9 cellular contexts compared by ENCODE assay signal in the genomic region with DNA sequence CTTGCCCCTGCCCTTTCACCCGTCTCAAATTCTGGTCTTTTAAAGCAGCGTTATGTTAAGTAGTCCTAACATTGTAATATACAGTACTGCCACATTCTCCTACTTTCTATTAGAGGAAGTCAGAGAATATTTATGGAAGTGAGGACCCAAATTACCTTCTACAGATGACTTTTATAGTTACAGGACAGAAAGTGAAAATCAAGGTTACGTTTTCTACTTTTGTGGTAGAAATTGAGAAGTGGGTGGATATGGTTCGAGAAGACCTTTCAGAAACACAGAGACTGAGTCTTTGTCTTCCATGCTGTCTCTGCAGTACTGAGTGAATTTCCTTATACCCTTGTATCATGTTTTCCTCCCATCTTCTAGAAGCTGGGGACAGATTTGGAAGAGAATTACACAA. TPM values are rescaled to one million over a fixed set of nuclear protein-coding genes. Genes with fewer than 3 reads are reported as not detected.
A peak's percentile ranks its signal among the peaks of the same experiment; 100 is the strongest.
DNase-seq lines count a peak whose midpoint lies in the region; ATAC-seq and TF ChIP-seq lines count a peak whose summit lies in the region.
"Had no signal": no experiment of that assay in that cellular context is flagged by ENCODE, and none has a peak within 500 bp of the region (broad histone marks: within the 10 kb centered on the region; RNA-seq: fewer than 3 reads in every experiment).

No MANE protein-coding gene starts in this region.

- H3K27ac Mint-ChIP-seq in activated naive CD8-positive, alpha-beta T cell treated with anti-CD3 and anti-CD28 coated beads for 36 hours, result peak overlapping the region; percentile 50
- no peak overlapping the region for H3K27ac Mint-ChIP-seq in activated CD4-positive, alpha-beta memory T cell treated with anti-CD3 and anti-CD28 coated beads, Interleukin-2, amount 10 ng/mL, durations not matched to agents 7 days and 5 days

- TF ChIP-seq CTCF in omental fat pad (IDR thresholded peaks at IDR 0.05), result no peak

- peaks cover 45% of the 10 kb centered on the region for H3K4me1 Mint-ChIP-seq in activated naive CD8-positive, alpha-beta T cell treated with anti-CD3 and anti-CD28 coated beads for 36 hours
- H3K4me1 Mint-ChIP-seq in activated CD4-positive, alpha-beta memory T cell treated with anti-CD3 and anti-CD28 coated beads, Interleukin-2, amount 10 ng/mL, durations not matched to agents 7 days and 5 days, result peaks cover 22% of the 10 kb centered on the region

- peaks cover 40% of the 10 kb centered on the region for H3K36me3 Mint-ChIP-seq in activated naive CD8-positive, alpha-beta T cell treated with anti-CD3 and anti-CD28 coated beads for 36 hours
- H3K36me3 Mint-ChIP-seq in activated CD4-positive, alpha-beta memory T cell treated with anti-CD3 and anti-CD28 coated beads, Interleukin-2, amount 10 ng/mL, durations not matched to agents 7 days and 5 days (ENCODE audit: low read depth), result peaks cover 52% of the 10 kb centered on the region

- CTCF ChIA-PET in activated CD4-positive, alpha-beta memory T cell treated with anti-CD3 and anti-CD28 coated beads, Interleukin-2, amount 10 ng/mL, durations not matched to agents 7 days and 5 days (lab: Charles Lee), result interaction anchor here (0.7 to 1.2 kb wide), 2 partner anchors 9 to 10 kb away, joined by 3 read pairs; no protein-coding TSS in a partner anchor

- H3K27me3 Mint-ChIP-seq in activated naive CD8-positive, alpha-beta T cell treated with anti-CD3 and anti-CD28 coated beads for 36 hours, result no peaks in the 10 kb centered on the region
- no peaks in the 10 kb centered on the region for H3K27me3 Mint-ChIP-seq in activated CD4-positive, alpha-beta memory T cell treated with anti-CD3 and anti-CD28 coated beads, Interleukin-2, amount 10 ng/mL, durations not matched to agents 7 days and 5 days

- peaks cover 4% of the 10 kb centered on the region for H3K9me3 Mint-ChIP-seq in activated naive CD8-positive, alpha-beta T cell treated with anti-CD3 and anti-CD28 coated beads for 36 hours
- H3K9me3 Mint-ChIP-seq in activated CD4-positive, alpha-beta memory T cell treated with anti-CD3 and anti-CD28 coated beads, Interleukin-2, amount 10 ng/mL, durations not matched to agents 7 days and 5 days, result no peaks in the 10 kb centered on the region

- POLR2A ChIA-PET in activated CD4-positive, alpha-beta memory T cell treated with anti-CD3 and anti-CD28 coated beads, Interleukin-2, amount 10 ng/mL, durations not matched to agents 7 days and 5 days (lab: Charles Lee), result no interaction called here

- no peak for DNase-seq in activated naive CD8-positive, alpha-beta T cell treated with anti-CD3 and anti-CD28 coated beads for 36 hours
- no peak for DNase-seq in NCI-H2171 (lab: John Stamatoyannopoulos, UW)
- DNase-seq in omental fat pad (ENCODE audit: low spot score), result no peak
- no peak for DNase-seq in activated CD4-positive, alpha-beta memory T cell treated with anti-CD3 and anti-CD28 coated beads, Interleukin-2, amount 10 ng/mL, durations not matched to agents 7 days and 5 days
- DNase-seq: effector memory CD4-positive, alpha-beta T cell had no signal

- ATAC-seq in GM18519 (IDR thresholded peaks at IDR 0.05; ENCODE audit: low FRiP score, unreplicated experiment) (peak; percentile 69), GM19468 (IDR thresholded peaks at IDR 0.05; ENCODE audit: extremely low read depth, unreplicated experiment) (peak; percentile 58), HG03045 (IDR thresholded peaks at IDR 0.05; ENCODE audit: unreplicated experiment) (peak; percentile 84), omental fat pad (ENCODE audit: low FRiP score) (no peak), SK-N-SH treated with all-trans-retinoic acid at 6 μM for 48 hours (no peak)

- peak overlapping the region; percentile 22 for H3K4me3 Mint-ChIP-seq in activated naive CD8-positive, alpha-beta T cell treated with anti-CD3 and anti-CD28 coated beads for 36 hours
- no peak overlapping the region for H3K4me3 Mint-ChIP-seq in activated CD4-positive, alpha-beta memory T cell treated with anti-CD3 and anti-CD28 coated beads, Interleukin-2, amount 10 ng/mL, durations not matched to agents 7 days and 5 days

TF ChIP-seq in SK-N-SH treated with all-trans-retinoic acid at 6 μM for 48 hours, 23 proteins besides CTCF, POLR2A, EP300 and RAD21:
- TF ChIP-seq, protein P1, sequence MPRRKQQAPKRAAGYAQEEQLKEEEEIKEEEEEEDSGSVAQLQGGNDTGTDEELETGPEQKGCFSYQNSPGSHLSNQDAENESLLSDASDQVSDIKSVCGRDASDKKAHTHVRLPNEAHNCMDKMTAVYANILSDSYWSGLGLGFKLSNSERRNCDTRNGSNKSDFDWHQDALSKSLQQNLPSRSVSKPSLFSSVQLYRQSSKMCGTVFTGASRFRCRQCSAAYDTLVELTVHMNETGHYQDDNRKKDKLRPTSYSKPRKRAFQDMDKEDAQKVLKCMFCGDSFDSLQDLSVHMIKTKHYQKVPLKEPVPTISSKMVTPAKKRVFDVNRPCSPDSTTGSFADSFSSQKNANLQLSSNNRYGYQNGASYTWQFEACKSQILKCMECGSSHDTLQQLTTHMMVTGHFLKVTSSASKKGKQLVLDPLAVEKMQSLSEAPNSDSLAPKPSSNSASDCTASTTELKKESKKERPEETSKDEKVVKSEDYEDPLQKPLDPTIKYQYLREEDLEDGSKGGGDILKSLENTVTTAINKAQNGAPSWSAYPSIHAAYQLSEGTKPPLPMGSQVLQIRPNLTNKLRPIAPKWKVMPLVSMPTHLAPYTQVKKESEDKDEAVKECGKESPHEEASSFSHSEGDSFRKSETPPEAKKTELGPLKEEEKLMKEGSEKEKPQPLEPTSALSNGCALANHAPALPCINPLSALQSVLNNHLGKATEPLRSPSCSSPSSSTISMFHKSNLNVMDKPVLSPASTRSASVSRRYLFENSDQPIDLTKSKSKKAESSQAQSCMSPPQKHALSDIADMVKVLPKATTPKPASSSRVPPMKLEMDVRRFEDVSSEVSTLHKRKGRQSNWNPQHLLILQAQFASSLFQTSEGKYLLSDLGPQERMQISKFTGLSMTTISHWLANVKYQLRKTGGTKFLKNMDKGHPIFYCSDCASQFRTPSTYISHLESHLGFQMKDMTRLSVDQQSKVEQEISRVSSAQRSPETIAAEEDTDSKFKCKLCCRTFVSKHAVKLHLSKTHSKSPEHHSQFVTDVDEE (CRISPR knock-in tag; IDR thresholded peaks at IDR 0.05), result no peak
- TF ChIP-seq ZNF565 (CRISPR knock-in tag; conservative IDR thresholded peaks at IDR 0.05; ENCODE audit: low read depth) (no peak), ESRRG (CRISPR knock-in tag; IDR thresholded peaks at IDR 0.05) (no peak), ZNF70 (CRISPR knock-in tag; IDR thresholded peaks at IDR 0.05) (no peak), ZC3H10 (CRISPR knock-in tag; IDR thresholded peaks at IDR 0.05) (no peak), TOX (CRISPR knock-in tag; IDR thresholded peaks at IDR 0.05; ENCODE audit: borderline replicate concordance) (no peak), TCF4 (CRISPR knock-in tag; IDR thresholded peaks at IDR 0.05; ENCODE audit: borderline replicate concordance) (no peak), PPARA (CRISPR knock-in tag; IDR thresholded peaks at IDR 0.05; ENCODE audit: borderline replicate concordance) (no peak)
- TF ChIP-seq, protein P2, sequence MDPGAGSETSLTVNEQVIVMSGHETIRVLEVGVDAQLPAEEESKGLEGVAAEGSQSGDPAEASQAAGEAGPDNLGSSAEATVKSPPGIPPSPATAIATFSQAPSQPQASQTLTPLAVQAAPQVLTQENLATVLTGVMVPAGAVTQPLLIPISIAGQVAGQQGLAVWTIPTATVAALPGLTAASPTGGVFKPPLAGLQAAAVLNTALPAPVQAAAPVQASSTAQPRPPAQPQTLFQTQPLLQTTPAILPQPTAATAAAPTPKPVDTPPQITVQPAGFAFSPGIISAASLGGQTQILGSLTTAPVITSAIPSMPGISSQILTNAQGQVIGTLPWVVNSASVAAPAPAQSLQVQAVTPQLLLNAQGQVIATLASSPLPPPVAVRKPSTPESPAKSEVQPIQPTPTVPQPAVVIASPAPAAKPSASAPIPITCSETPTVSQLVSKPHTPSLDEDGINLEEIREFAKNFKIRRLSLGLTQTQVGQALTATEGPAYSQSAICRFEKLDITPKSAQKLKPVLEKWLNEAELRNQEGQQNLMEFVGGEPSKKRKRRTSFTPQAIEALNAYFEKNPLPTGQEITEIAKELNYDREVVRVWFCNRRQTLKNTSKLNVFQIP (CRISPR knock-in tag; IDR thresholded peaks at IDR 0.05; ENCODE audit: borderline replicate concordance, low read depth), result no peak
- TF ChIP-seq, protein P3, sequence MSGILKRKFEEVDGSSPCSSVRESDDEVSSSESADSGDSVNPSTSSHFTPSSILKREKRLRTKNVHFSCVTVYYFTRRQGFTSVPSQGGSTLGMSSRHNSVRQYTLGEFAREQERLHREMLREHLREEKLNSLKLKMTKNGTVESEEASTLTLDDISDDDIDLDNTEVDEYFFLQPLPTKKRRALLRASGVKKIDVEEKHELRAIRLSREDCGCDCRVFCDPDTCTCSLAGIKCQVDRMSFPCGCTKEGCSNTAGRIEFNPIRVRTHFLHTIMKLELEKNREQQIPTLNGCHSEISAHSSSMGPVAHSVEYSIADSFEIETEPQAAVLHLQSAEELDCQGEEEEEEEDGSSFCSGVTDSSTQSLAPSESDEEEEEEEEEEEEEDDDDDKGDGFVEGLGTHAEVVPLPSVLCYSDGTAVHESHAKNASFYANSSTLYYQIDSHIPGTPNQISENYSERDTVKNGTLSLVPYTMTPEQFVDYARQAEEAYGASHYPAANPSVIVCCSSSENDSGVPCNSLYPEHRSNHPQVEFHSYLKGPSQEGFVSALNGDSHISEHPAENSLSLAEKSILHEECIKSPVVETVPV (CRISPR knock-in tag; IDR thresholded peaks at IDR 0.05), result no peak
- TF ChIP-seq, protein P4, sequence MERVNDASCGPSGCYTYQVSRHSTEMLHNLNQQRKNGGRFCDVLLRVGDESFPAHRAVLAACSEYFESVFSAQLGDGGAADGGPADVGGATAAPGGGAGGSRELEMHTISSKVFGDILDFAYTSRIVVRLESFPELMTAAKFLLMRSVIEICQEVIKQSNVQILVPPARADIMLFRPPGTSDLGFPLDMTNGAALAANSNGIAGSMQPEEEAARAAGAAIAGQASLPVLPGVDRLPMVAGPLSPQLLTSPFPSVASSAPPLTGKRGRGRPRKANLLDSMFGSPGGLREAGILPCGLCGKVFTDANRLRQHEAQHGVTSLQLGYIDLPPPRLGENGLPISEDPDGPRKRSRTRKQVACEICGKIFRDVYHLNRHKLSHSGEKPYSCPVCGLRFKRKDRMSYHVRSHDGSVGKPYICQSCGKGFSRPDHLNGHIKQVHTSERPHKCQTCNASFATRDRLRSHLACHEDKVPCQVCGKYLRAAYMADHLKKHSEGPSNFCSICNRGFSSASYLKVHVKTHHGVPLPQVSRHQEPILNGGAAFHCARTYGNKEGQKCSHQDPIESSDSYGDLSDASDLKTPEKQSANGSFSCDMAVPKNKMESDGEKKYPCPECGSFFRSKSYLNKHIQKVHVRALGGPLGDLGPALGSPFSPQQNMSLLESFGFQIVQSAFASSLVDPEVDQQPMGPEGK (CRISPR knock-in tag; IDR thresholded peaks at IDR 0.05; ENCODE audit: borderline replicate concordance), result no peak

RNA-seq across cellular contexts. Expression of a gene that starts 17.1 kb away (rescaled TPM):
- total RNA-seq in activated naive CD8-positive, alpha-beta T cell treated with anti-CD3 and anti-CD28 coated beads for 36 hours, result 10 to 100 TPM; 22.6 to 25.0 TPM
- total RNA-seq in omental fat pad, result 10 to 100 TPM; 16.9 to 30.3 (median 26.8) TPM
- total RNA-seq in activated CD4-positive, alpha-beta memory T cell treated with anti-CD3 and anti-CD28 coated beads, Interleukin-2, amount 10 ng/mL, durations not matched to agents 7 days and 5 days, result 10 to 100 TPM; 28.5 to 29.4 TPM

Comparison
In these comparisons a context has a peak if more than half of its experiments do, and no peak if none do; other contexts are left out.
1. ATAC-seq: peak in GM18519 (single experiment), GM19468 (single experiment) and HG03045 (single experiment); none in omental fat pad (single experiment) and SK-N-SH treated with all-trans-retinoic acid at 6 μM for 48 hours (single experiment).